ENCODE assay signal across 9 cellular contexts in the genomic region with DNA sequence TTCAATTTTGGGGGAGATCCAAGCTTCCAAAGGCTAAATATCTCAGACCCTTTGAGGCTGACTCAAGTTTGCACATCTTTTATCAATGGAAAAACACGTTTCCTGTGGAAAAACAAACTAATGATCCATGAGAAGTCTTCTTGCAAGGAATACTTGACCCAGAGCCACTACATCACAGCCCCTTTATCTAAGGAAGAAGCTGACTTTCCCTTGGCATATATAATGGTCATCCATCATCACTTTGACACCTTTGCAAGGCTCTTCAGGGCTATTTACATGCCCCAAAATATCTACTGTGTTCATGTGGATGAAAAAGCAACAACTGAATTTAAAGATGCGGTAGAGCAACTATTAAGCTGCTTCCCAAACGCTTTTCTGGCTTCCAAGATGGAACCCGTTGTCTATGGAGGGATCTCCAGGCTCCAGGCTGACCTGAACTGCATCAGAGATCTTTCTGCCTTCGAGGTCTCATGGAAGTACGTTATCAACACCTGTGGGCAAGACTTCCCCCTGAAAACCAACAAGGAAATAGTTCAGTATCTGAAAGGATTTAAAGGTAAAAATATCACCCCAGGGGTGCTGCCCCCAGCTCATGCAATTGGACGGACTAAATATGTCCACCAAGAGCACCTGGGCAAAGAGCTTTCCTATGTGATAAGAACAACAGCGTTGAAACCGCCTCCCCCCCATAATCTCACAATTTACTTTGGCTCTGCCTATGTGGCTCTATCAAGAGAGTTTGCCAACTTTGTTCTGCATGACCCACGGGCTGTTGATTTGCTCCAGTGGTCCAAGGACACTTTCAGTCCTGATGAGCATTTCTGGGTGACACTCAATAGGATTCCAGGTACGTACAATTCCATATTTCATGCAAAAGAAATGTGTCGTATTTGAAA. TPM values are rescaled to one million over a fixed set of nuclear protein-coding genes. Genes with fewer than 3 reads are reported as not detected.
DNase-seq lines count a peak whose midpoint lies in the region; ATAC-seq, FAIRE-seq and TF ChIP-seq lines count a peak whose summit lies in the region.
"Had no signal": no experiment of that assay in that cellular context is flagged by ENCODE, and none has a peak within 500 bp of the region (broad histone marks: within the 10 kb centered on the region; RNA-seq: fewer than 3 reads in every experiment).

No MANE protein-coding gene starts in this region.

- H4K20me1 ChIP-seq in MM.1S (ENCODE audit: insufficient read depth, low read length): no peaks in the 10 kb centered on the region

- TF ChIP-seq CTCF in HFFc6 (IDR thresholded peaks at IDR 0.05): no peak
- TF ChIP-seq CTCF in pancreas (IDR thresholded peaks at IDR 0.05): no peak
- no peak for TF ChIP-seq CTCF in MM.1S (IDR thresholded peaks at IDR 0.05; ENCODE audit: low read length)

- POLR2A ChIA-PET in activated CD4-positive, alpha-beta memory T cell treated with anti-CD3 and anti-CD28 coated beads, Interleukin-2, amount 10 ng/mL, durations not matched to agents 7 days and 5 days (lab: Charles Lee): no interaction called here

- H2AFZ ChIP-seq in MM.1S (ENCODE audit: low read length): no peak overlapping the region

- H3K36me3 ChIP-seq in SJCRH30: no peaks in the 10 kb centered on the region
- H3K36me3 ChIP-seq in pancreas: no peaks in the 10 kb centered on the region
- H3K36me3 ChIP-seq in MM.1S (replicated peaks; ENCODE audit: insufficient read depth, low read length): no peaks in the 10 kb centered on the region
- H3K36me3 ChIP-seq: right lobe of liver had no signal

- ATAC-seq in left ventricle myocardium superior: peak; percentile 12
- ATAC-seq in pancreas: peak in 3 of 4 donors; percentile 62 to 75 (median 70)
- no peak for ATAC-seq in HG03135 (IDR thresholded peaks at IDR 0.05; ENCODE audit: unreplicated experiment)
- ATAC-seq in GM21447 (IDR thresholded peaks at IDR 0.05; ENCODE audit: unreplicated experiment): no peak

- H3K4me3 ChIP-seq in SJCRH30 (peak overlapping the region; percentile 43), pancreas (peak overlapping the region in 1 of 4 donors; percentile 42), MM.1S (ENCODE audit: low read length) (no peak overlapping the region)

- no peak for FAIRE-seq in pancreas (lab: Jason Lieb, UNC)

- H3K4me3 Mint-ChIP-seq in HFFc6: peak overlapping the region; percentile 90
- no peak overlapping the region for H3K4me3 Mint-ChIP-seq in activated CD4-positive, alpha-beta memory T cell treated with anti-CD3 and anti-CD28 coated beads, Interleukin-2, amount 10 ng/mL, durations not matched to agents 7 days and 5 days

- H3K79me2 ChIP-seq in MM.1S (ENCODE audit: low read length): no peaks in the 10 kb centered on the region

- H3K27ac Mint-ChIP-seq in HFFc6: peak overlapping the region; percentile 63; the same call in 1 of the 2 replicates
- H3K27ac Mint-ChIP-seq in activated CD4-positive, alpha-beta memory T cell treated with anti-CD3 and anti-CD28 coated beads, Interleukin-2, amount 10 ng/mL, durations not matched to agents 7 days and 5 days: no peak overlapping the region

- no peak overlapping the region for H3K9ac ChIP-seq in MM.1S (ENCODE audit: low read length)

- H3K27me3 ChIP-seq in SJCRH30: no peaks in the 10 kb centered on the region
- H3K27me3 ChIP-seq in pancreas: no peaks in the 10 kb centered on the region
- no peaks in the 10 kb centered on the region for H3K27me3 ChIP-seq in MM.1S (replicated peaks; ENCODE audit: insufficient read depth, low read length)
- H3K27me3 ChIP-seq: right lobe of liver had no signal

- no peaks in the 10 kb centered on the region for H3K4me1 ChIP-seq in SJCRH30
- peaks cover 0 to 11% (median 7%) of the 10 kb centered on the region in 3 donors for H3K4me1 ChIP-seq in pancreas
- H3K4me1 ChIP-seq in MM.1S (ENCODE audit: low read length): no peaks in the 10 kb centered on the region

- no peaks in the 10 kb centered on the region for H3K9me2 ChIP-seq in MM.1S (replicated peaks; ENCODE audit: insufficient read depth, low read length)

- no peak overlapping the region for H3K27ac ChIP-seq in SJCRH30
- no peak overlapping the region for H3K27ac ChIP-seq in pancreas
- H3K27ac ChIP-seq in MM.1S (ENCODE audit: low read length): no peak overlapping the region

- H3K4me1 Mint-ChIP-seq in HFFc6 (ENCODE audit: low read depth): peaks cover 55% of the 10 kb centered on the region
- no peaks in the 10 kb centered on the region for H3K4me1 Mint-ChIP-seq in activated CD4-positive, alpha-beta memory T cell treated with anti-CD3 and anti-CD28 coated beads, Interleukin-2, amount 10 ng/mL, durations not matched to agents 7 days and 5 days

- H3K9me3 ChIP-seq in SJCRH30 (replicated peaks) (no peaks in the 10 kb centered on the region), pancreas (no peaks in the 10 kb centered on the region), MM.1S (replicated peaks; ENCODE audit: insufficient read depth, low read length) (no peaks in the 10 kb centered on the region)
- H3K9me3 ChIP-seq: right lobe of liver had no signal

- H3K36me3 Mint-ChIP-seq in HFFc6 (ENCODE audit: low read depth): no peaks in the 10 kb centered on the region; the same call in 1 of the 2 replicates
- H3K36me3 Mint-ChIP-seq in activated CD4-positive, alpha-beta memory T cell treated with anti-CD3 and anti-CD28 coated beads, Interleukin-2, amount 10 ng/mL, durations not matched to agents 7 days and 5 days (ENCODE audit: low read depth): no peaks in the 10 kb centered on the region

- no peak for DNase-seq in HFFc6
- DNase-seq in SJCRH30: no peak
- DNase-seq in left ventricle myocardium superior: no peak
- DNase-seq in pancreas: peak in 1 of 6 donors; percentile 23
- DNase-seq in activated CD4-positive, alpha-beta memory T cell treated with anti-CD3 and anti-CD28 coated beads, Interleukin-2, amount 10 ng/mL, durations not matched to agents 7 days and 5 days: no peak
- DNase-seq in MM.1S: no peak

- peaks cover 11% of the 10 kb centered on the region for H3K27me3 Mint-ChIP-seq in HFFc6 (ENCODE audit: insufficient read depth)
- no peaks in the 10 kb centered on the region for H3K27me3 Mint-ChIP-seq in activated CD4-positive, alpha-beta memory T cell treated with anti-CD3 and anti-CD28 coated beads, Interleukin-2, amount 10 ng/mL, durations not matched to agents 7 days and 5 days

- CTCF ChIA-PET in activated CD4-positive, alpha-beta memory T cell treated with anti-CD3 and anti-CD28 coated beads, Interleukin-2, amount 10 ng/mL, durations not matched to agents 7 days and 5 days (lab: Charles Lee): no interaction called here

- no peaks in the 10 kb centered on the region for H3K9me3 Mint-ChIP-seq in HFFc6
- H3K9me3 Mint-ChIP-seq in activated CD4-positive, alpha-beta memory T cell treated with anti-CD3 and anti-CD28 coated beads, Interleukin-2, amount 10 ng/mL, durations not matched to agents 7 days and 5 days: no peaks in the 10 kb centered on the region

- intact Hi-C loops in left ventricle myocardium superior (cut with micrococcal nuclease) (no loop called here), pancreas (cut with DNase I) (no loop called here)

- no peaks in the 10 kb centered on the region for H3F3A ChIP-seq in MM.1S (ENCODE audit: insufficient read depth, low read length)

- WGBS in pancreas, 2 donors: 47 to 49% methylated on average over 12 of the region's 12 CpGs

- no peak overlapping the region for H3K4me2 ChIP-seq in MM.1S (ENCODE audit: low read depth, low read length)

RNA-seq across cellular contexts. Expression of a gene that starts 35.6 kb away (rescaled TPM):
- total RNA-seq in HFFc6 (2021; fragmentation: NEBNext Ultra II Directional; extraction: Animal tissue kit (Norgen Biotek cat#: 25700)): 1 to 10 TPM in 4 of 6 experiments, under 1 TPM in 2; 0.14 to 7.1 (median 5.7) TPM
- total RNA-seq in SJCRH30 (2014; rRNA removed; shearing (Covaris generic)): 0.14 and 0.28 TPM in 2 replicates
- total RNA-seq in left ventricle myocardium superior (41.8 TPM), pancreas (1 to 10 TPM; 1.5 to 8.3 (median 2.8) TPM)
- polyA plus RNA-seq in pancreas: 1 to 10 TPM in 1 of 2 donors, under 1 TPM in 1; 0.91 to 1.5 TPM
- 1 to 10 TPM; 3.0 to 3.1 TPM for total RNA-seq in activated CD4-positive, alpha-beta memory T cell treated with anti-CD3 and anti-CD28 coated beads, Interleukin-2, amount 10 ng/mL, durations not matched to agents 7 days and 5 days

Comparison
In these comparisons a context has a peak if more than half of its experiments do, and no peak if none do; other contexts are left out.
1. ATAC-seq: peak in left ventricle myocardium superior (single experiment) and pancreas (3 of 4); none in HG03135 (single experiment) and GM21447 (single experiment).